ENCODE assay signal across 8 cellular contexts in the genomic region with DNA sequence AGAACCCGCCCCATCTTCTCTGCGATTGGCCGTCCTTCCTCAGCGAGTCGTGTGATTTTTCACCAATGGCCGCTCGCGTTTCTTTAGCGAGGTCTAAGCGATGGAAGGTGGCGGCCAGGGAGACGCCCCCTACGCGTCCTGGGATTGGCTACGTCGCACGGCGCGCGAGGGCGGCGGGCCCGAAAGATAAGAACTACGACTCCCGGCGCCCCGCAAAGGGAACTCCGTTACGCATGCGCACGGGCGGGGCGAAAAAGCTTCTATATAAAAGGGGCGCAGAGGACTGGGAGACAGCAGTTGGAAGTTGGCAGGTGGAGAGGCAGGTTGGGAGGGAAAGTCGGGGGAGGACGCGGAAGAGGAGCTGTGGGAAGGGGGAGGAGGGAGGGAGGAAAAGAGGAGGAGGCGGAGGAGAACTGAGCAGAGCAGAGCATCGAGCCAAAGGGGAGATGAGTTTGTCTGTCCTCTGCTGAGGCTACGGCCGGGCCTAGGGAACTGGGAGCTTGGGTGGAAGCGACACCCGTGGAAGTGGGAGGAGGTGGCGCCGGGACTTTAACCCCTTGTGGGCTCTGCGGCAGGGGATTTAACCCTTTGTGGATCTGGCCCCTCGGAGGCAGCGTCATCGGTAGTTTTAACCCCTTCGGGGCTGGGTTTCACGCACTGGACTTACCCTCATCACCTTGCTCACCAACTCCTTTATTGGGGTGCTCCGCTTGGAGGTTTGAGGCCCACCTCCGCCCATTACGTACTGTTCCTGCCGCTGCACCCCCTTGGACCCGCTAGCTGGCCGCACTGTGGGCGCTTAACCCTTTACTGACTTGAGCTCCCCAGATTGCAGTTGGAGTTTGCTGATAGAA. TPM values are rescaled to one million over a fixed set of nuclear protein-coding genes. Genes with fewer than 3 reads are reported as not detected.
DNase-seq lines count a peak whose midpoint lies in the region; ATAC-seq and TF ChIP-seq lines count a peak whose summit lies in the region.

A gene with protein sequence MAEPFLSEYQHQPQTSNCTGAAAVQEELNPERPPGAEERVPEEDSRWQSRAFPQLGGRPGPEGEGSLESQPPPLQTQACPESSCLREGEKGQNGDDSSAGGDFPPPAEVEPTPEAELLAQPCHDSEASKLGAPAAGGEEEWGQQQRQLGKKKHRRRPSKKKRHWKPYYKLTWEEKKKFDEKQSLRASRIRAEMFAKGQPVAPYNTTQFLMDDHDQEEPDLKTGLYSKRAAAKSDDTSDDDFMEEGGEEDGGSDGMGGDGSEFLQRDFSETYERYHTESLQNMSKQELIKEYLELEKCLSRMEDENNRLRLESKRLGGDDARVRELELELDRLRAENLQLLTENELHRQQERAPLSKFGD (plus strand): TSS at position 293 of the 854 bp plus-strand sequence. CDS start 716 bp downstream, outside the sequence.

- peak within 1 kb of the TSS; percentile 100 for H3K27ac Mint-ChIP-seq in osteocyte (ENCODE audit: unreplicated experiment)

- no peaks in the 10 kb centered on the region for H3K36me3 ChIP-seq in thymus (ENCODE audit: control insufficient read depth, insufficient read depth)

- peak; percentile 76 for ATAC-seq in HG02759 (IDR thresholded peaks at IDR 0.05; ENCODE audit: unreplicated experiment)

- peak within 1 kb of the TSS; percentile 99 for H3K4me3 Mint-ChIP-seq in osteocyte (ENCODE audit: unreplicated experiment)

- DNase-seq in NCI-H1417 (lab: John Stamatoyannopoulos, UW) (peak; percentile 99 to 100 (median 100)), SW 1271 (lab: John Stamatoyannopoulos, UW) (peak; percentile 98), head of caudate nucleus (peak; percentile 98 to 100 (median 99)), osteocyte (ENCODE audit: extremely low spot score, unreplicated experiment) (peak; percentile 100)
- peak; percentile 95 for DNase-seq in activated naive CD8-positive, alpha-beta T cell treated with anti-CD3 and anti-CD28 coated beads, Interleukin-2, amount 50 U/mL, for 16 hours (ENCODE audit: low read depth, low spot score)

- peaks cover 1% of the 10 kb centered on the region for H3K36me3 Mint-ChIP-seq in osteocyte (ENCODE audit: unreplicated experiment)

- intact Hi-C loops in head of caudate nucleus (cut with DNase I) = no loop called here

- H3K4me1 Mint-ChIP-seq in osteocyte (ENCODE audit: unreplicated experiment) = peaks cover 33% of the 10 kb centered on the region

- no peaks in the 10 kb centered on the region for H3K9me3 ChIP-seq in thymus (ENCODE audit: control insufficient read depth)

- H3K27me3 ChIP-seq in thymus (ENCODE audit: control insufficient read depth, insufficient read depth) = no peaks in the 10 kb centered on the region

- no peak for TF ChIP-seq CTCF in osteocyte (IDR thresholded peaks at IDR 0.05)

- no peaks in the 10 kb centered on the region for H3K27me3 Mint-ChIP-seq in osteocyte (ENCODE audit: unreplicated experiment)

- H3K4me3 ChIP-seq in thymus (ENCODE audit: low read length) = peak within 1 kb of the TSS; percentile 87

- H3K27ac ChIP-seq in thymus (ENCODE audit: low read depth) = peak within 1 kb of the TSS; percentile 97

- no peaks in the 10 kb centered on the region for H3K9me3 Mint-ChIP-seq in osteocyte (ENCODE audit: unreplicated experiment)

- peaks cover 34% of the 10 kb centered on the region for H3K4me1 ChIP-seq in thymus (ENCODE audit: control insufficient read depth, insufficient read depth, low read length)

- WGBS in thymus = under 1% methylated on average over 58 of the region's 58 CpGs

- TF ChIP-seq POLR2A in GM10847 (IDR thresholded peaks at IDR 0.05; ENCODE audit: extremely low read depth, insufficient read length) = peak; percentile 100

RNA-seq across cellular contexts. Expression of the gene that starts here (rescaled TPM):
- total RNA-seq in osteocyte = 42.0 and 44.5 TPM in 2 replicates
- polyA plus RNA-seq in thymus = 33.9 TPM

Comparison
In these comparisons a context has a peak if more than half of its experiments do, and no peak if none do; other contexts are left out.
1. Peak in every context shown above with its lines: DNase-seq, ATAC-seq, H3K4me3 ChIP-seq and H3K27ac ChIP-seq.